ENCODE assay signal across 8 cellular contexts in the genomic region with DNA sequence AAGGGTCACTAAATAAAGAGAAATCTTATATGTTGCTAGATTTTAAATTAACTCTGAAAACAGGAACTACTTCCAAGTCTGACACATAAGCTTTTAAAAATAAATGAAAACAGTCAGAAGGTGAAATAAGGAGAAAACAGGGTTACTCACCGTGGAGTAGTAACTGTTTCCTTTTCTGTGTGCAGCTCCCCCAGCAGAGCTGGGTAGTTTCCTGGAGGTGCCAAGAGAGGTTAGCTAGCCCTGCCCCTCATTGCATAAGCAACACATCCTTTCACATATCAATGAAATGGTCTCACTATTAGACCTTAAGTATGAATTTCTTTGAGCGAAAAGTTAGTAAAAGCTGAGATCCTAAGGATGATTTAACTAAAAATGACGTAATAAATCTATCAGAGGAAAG. TPM values are rescaled to one million over a fixed set of nuclear protein-coding genes. Genes with fewer than 3 reads are reported as not detected.
DNase-seq lines count a peak whose midpoint lies in the region; ATAC-seq and TF ChIP-seq lines count a peak whose summit lies in the region.

No MANE protein-coding gene starts in this region.

- peak overlapping the region; percentile 53 for H3K9ac ChIP-seq in GM23248

- no peak overlapping the region for H2AFZ ChIP-seq in GM23248

- H3F3A ChIP-seq in GM23248 (ENCODE audit: insufficient read depth), result peaks cover 18% of the 10 kb centered on the region; the same call in 1 of the 2 replicates

- no peak for TF ChIP-seq POLR2A in Peyer's patch (IDR thresholded peaks at IDR 0.05)

- peak overlapping the region; percentile 14 for H3K4me2 ChIP-seq in GM23248 (ENCODE audit: unreplicated experiment)

- H3K9me3 ChIP-seq in GM23248 (ENCODE audit: low read depth), result no peaks in the 10 kb centered on the region
- no peaks in the 10 kb centered on the region for H3K9me3 ChIP-seq in Peyer's patch
- H3K9me3 ChIP-seq in tibial artery, result no peaks in the 10 kb centered on the region

- DNase-seq in GM23248 (peak; percentile 83), MV-4-11 (lab: John Stamatoyannopoulos, UW) (peak; percentile 55), epithelial cell of esophagus (ENCODE audit: low read depth) (peak; percentile 27), NCI-H1694 (lab: John Stamatoyannopoulos, UW) (no peak), Peyer's patch (no peak), NCI-H146 (lab: John Stamatoyannopoulos, UW) (no peak), tibial artery (no peak)

- no peaks in the 10 kb centered on the region for H4K20me1 ChIP-seq in GM23248 (ENCODE audit: insufficient read depth)

- ATAC-seq in GM18499 (IDR thresholded peaks at IDR 0.05; ENCODE audit: insufficient read depth, unreplicated experiment), result peak; percentile 74

- H3K27ac ChIP-seq in GM23248, result peak overlapping the region; percentile 78
- H3K27ac ChIP-seq in Peyer's patch, result no peak overlapping the region
- H3K27ac ChIP-seq in tibial artery, result no peak overlapping the region

- WGBS in GM23248 (ENCODE audit: low coverage in 1 of 2, low lambda C conversion rate in 2 of 2, missing lambda C conversion rate in 2 of 2), 2 experiments, result 65 to 68% methylated on average over 3 of the region's 3 CpGs

- in situ Hi-C loops in GM23248 (cut with MboI), result no loop called here

- TF ChIP-seq CTCF in epithelial cell of esophagus (IDR thresholded peaks at IDR 0.05; ENCODE audit: insufficient read depth, low read depth, low read length, missing control alignments) (no peak), Peyer's patch (IDR thresholded peaks at IDR 0.05) (no peak), tibial artery (IDR thresholded peaks at IDR 0.05) (no peak)

- peaks cover 13% of the 10 kb centered on the region for H3K4me1 ChIP-seq in GM23248 (ENCODE audit: insufficient read depth)
- H3K4me1 ChIP-seq in Peyer's patch, result no peaks in the 10 kb centered on the region
- H3K4me1 ChIP-seq in tibial artery, result no peaks in the 10 kb centered on the region

- peaks cover 63% of the 10 kb centered on the region for H3K79me2 ChIP-seq in GM23248 (ENCODE audit: insufficient read depth)

- H3K9me2 ChIP-seq in GM23248 (ENCODE audit: insufficient read depth), result no peaks in the 10 kb centered on the region

- intact Hi-C loops in tibial artery (cut with DNase I; ENCODE audit: low total_unique reads), result no loop called here

- H3K36me3 ChIP-seq in GM23248 (ENCODE audit: low read depth) (peaks cover 39% of the 10 kb centered on the region), Peyer's patch (peaks cover 0 to 54% (median 0%) of the 10 kb centered on the region in 3 donors), tibial artery (peaks cover 39 to 54% (median 48%) of the 10 kb centered on the region in 3 donors)

- H3K4me3 ChIP-seq in GM23248 (no peak overlapping the region), epithelial cell of esophagus (ENCODE audit: low read length) (no peak overlapping the region), Peyer's patch (no peak overlapping the region), tibial artery (no peak overlapping the region)

- H3K27me3 ChIP-seq in GM23248 (replicated peaks; ENCODE audit: insufficient read depth) (no peaks in the 10 kb centered on the region), Peyer's patch (no peaks in the 10 kb centered on the region), tibial artery (no peaks in the 10 kb centered on the region)

RNA-seq across cellular contexts. Expression of a gene that starts 54.0 kb away (rescaled TPM):
- total RNA-seq in GM23248 (2014; rRNA removed; shearing (Covaris generic)), result 0.43 and 2.1 TPM in 2 replicates
- polyA plus RNA-seq in GM23248 (2016; fragmentation: Nextera tagmentation; extraction: Ambion mirVana), result 0.16 and 0.23 TPM in 2 replicates
- 10 to 100 TPM in 1 of 4 donors, 1 to 10 TPM in 3; 2.5 to 25.6 (median 4.6) TPM for total RNA-seq in Peyer's patch

RNA-seq across cellular contexts. Expression of a gene that starts 57.1 kb away (rescaled TPM):
- 29.3 and 40.1 TPM in 2 replicates for total RNA-seq in GM23248 (2014; rRNA removed; shearing (Covaris generic))
- 13.7 and 16.2 TPM in 2 replicates for polyA plus RNA-seq in GM23248 (2016; fragmentation: Nextera tagmentation; extraction: Ambion mirVana)
- total RNA-seq in Peyer's patch, result 10 to 100 TPM; 23.8 to 51.2 (median 34.2) TPM

Comparison
In these comparisons a context has a peak if more than half of its experiments do, and no peak if none do; other contexts are left out.
1. DNase-seq: peak in GM23248 (single experiment), MV-4-11 (single experiment) and epithelial cell of esophagus (single experiment); none in NCI-H1694 (single experiment), Peyer's patch (0 of 3), NCI-H146 (single experiment) and tibial artery (0 of 2).